Comparison of ENCODE assay signal across 1 cellular context in genomic region chr7:131226116-131226562, GRCh38.
A peak's percentile ranks its signal among the peaks of the same experiment; 100 is the strongest.
TF ChIP-seq lines count a peak whose summit lies in the region.

No MANE protein-coding gene starts in this region.

TF ChIP-seq in HepG2, 621 proteins besides CTCF, POLR2A, EP300 and RAD21 (continued from another document and continues in another):
- TF ChIP-seq HOMEZ (CRISPR knock-in tag; IDR thresholded peaks at IDR 0.05; ENCODE audit: low read depth), result no peak
- 0 out of 2 replicates have a peak, but pooled peaks have one; percentile 16 for TF ChIP-seq HDAC1 (CRISPR knock-in tag; IDR thresholded peaks at IDR 0.05)
- no peak for TF ChIP-seq ADNP (CRISPR knock-in tag; IDR thresholded peaks at IDR 0.05)
- no peak for TF ChIP-seq PAX8 (CRISPR knock-in tag; IDR thresholded peaks at IDR 0.05; ENCODE audit: borderline replicate concordance)
- TF ChIP-seq TOE1 (CRISPR knock-in tag; IDR thresholded peaks at IDR 0.05), result no peak
- no peak for TF ChIP-seq CREM (IDR thresholded peaks at IDR 0.05)
- no peak for TF ChIP-seq CREM (CRISPR knock-in tag; IDR thresholded peaks at IDR 0.05)
- TF ChIP-seq CBX1 (IDR thresholded peaks at IDR 0.05; ENCODE audit: low read depth), result no peak
- TF ChIP-seq TBX2 (CRISPR knock-in tag; IDR thresholded peaks at IDR 0.05; ENCODE audit: borderline replicate concordance), result 0 out of 2 replicates have a peak, but pooled peaks have one; percentile 20
- TF ChIP-seq DRAP1 (CRISPR knock-in tag; IDR thresholded peaks at IDR 0.05), result peak; percentile 96
- TF ChIP-seq MAFF (IDR thresholded peaks at IDR 0.05; ENCODE audit: low read depth, low read length), result peak; percentile 48
- TF ChIP-seq ZNF800 (CRISPR knock-in tag; IDR thresholded peaks at IDR 0.05), result no peak
- no peak for TF ChIP-seq MEIS2 (CRISPR knock-in tag; IDR thresholded peaks at IDR 0.05)
- TF ChIP-seq IRF9 (CRISPR knock-in tag; IDR thresholded peaks at IDR 0.05; ENCODE audit: borderline replicate concordance), result no peak
- TF ChIP-seq HNF4A (CRISPR knock-in tag; IDR thresholded peaks at IDR 0.05), result peak; percentile 6; the same call in 1 of the 2 replicates
- no peak for TF ChIP-seq ZNF24 (IDR thresholded peaks at IDR 0.05)
- no peak for TF ChIP-seq CAMTA2 (CRISPR knock-in tag; IDR thresholded peaks at IDR 0.05; ENCODE audit: borderline replicate concordance)
- no peak for TF ChIP-seq SOX6 (IDR thresholded peaks at IDR 0.05)
- 0 out of 2 replicates have a peak, but pooled peaks have one; percentile 16 for TF ChIP-seq SOX6 (CRISPR knock-in tag; IDR thresholded peaks at IDR 0.05)
- TF ChIP-seq CERS6 (CRISPR knock-in tag; IDR thresholded peaks at IDR 0.05), result no peak
- 0 out of 2 replicates have a peak, but pooled peaks have one; percentile 32 for TF ChIP-seq HNF1B (CRISPR knock-in tag; IDR thresholded peaks at IDR 0.05)
- peak; percentile 67 for TF ChIP-seq HNRNPK (IDR thresholded peaks at IDR 0.05; ENCODE audit: low read depth, low read length, poor library complexity, severe bottlenecking)
- no peak for TF ChIP-seq TIGD3 (CRISPR knock-in tag; IDR thresholded peaks at IDR 0.05; ENCODE audit: borderline replicate concordance)
- TF ChIP-seq POLR2AphosphoS5 (IDR thresholded peaks at IDR 0.05; ENCODE audit: low read depth, low read length), result peak; percentile 53; the same call in 1 of the 2 replicates
- no peak for TF ChIP-seq HNRNPH1 (optimal IDR thresholded peaks at IDR 0.05; ENCODE audit: low read depth, low read length)
- peak; percentile 8; the same call in 1 of the 2 replicates for TF ChIP-seq ELF3 (CRISPR knock-in tag; IDR thresholded peaks at IDR 0.05)
- no peak for TF ChIP-seq ZNF362 (CRISPR knock-in tag; IDR thresholded peaks at IDR 0.05; ENCODE audit: borderline replicate concordance)
- no peak for TF ChIP-seq ZSCAN25 (CRISPR knock-in tag; IDR thresholded peaks at IDR 0.05)
- no peak for TF ChIP-seq BRD4 (CRISPR knock-in tag; IDR thresholded peaks at IDR 0.05)
- TF ChIP-seq FOXP4 (CRISPR knock-in tag; IDR thresholded peaks at IDR 0.05), result no peak
- no peak for TF ChIP-seq ZNF124 (CRISPR knock-in tag; IDR thresholded peaks at IDR 0.05)
- peak; percentile 36; the same call in 1 of the 2 replicates for TF ChIP-seq PAXIP1 (CRISPR knock-in tag; conservative IDR thresholded peaks at IDR 0.05)
- peak; percentile 58 for TF ChIP-seq GATAD2A (CRISPR knock-in tag; IDR thresholded peaks at IDR 0.05)
- no peak for TF ChIP-seq ZNF7 (CRISPR knock-in tag; IDR thresholded peaks at IDR 0.05)
- no peak for TF ChIP-seq MTF1 (CRISPR knock-in tag; IDR thresholded peaks at IDR 0.05)
- no peak for TF ChIP-seq TP53 (CRISPR knock-in tag; conservative IDR thresholded peaks at IDR 0.05)
- no peak for TF ChIP-seq FOXA1 (IDR thresholded peaks at IDR 0.05)
- peak; percentile 66 for TF ChIP-seq FOXA1 (CRISPR knock-in tag; IDR thresholded peaks at IDR 0.05)
- peak; percentile 90 for TF ChIP-seq FOXA3 (CRISPR knock-in tag; IDR thresholded peaks at IDR 0.05)
- TF ChIP-seq MYPOP (CRISPR knock-in tag; IDR thresholded peaks at IDR 0.05), result no peak
- TF ChIP-seq ARID5B (CRISPR knock-in tag; IDR thresholded peaks at IDR 0.05), result peak; percentile 35; the same call in 1 of the 2 replicates
